In the genomic region with DNA sequence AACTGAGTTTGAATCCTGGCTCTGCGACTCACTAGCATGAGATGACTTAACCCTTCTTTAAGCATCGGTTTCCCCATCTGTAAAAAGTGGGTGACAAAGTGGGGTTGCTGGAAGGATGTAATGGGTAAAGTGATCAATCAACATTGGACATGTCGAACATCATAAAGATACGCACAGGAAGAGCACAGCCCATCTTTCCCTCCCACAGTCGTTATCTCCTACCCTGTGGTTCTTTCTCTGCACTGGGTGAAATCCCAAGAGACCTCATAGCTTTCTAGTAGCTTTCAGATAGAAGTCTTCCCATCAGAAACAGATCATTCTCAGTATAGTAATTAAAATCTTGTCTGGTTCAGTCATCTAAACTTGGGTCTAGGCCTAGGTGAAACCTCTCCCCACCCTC, we compare ENCODE assay signal across 24 cellular contexts.
"Had no signal": no experiment of that assay in that cellular context is flagged by ENCODE, and none has a peak within 500 bp of the region (broad histone marks: within the 10 kb centered on the region; RNA-seq: fewer than 3 reads in every experiment).

No MANE protein-coding gene starts in this region.

- H3K27me3 Mint-ChIP-seq: stimulated activated memory B cell treated with anti-CD40 and anti-IgM and Interleukin-4, amounts not matched to agents 10 μg/mL and 1 μg/mL and 100 μg/mL, for 72 hours; stimulated activated naive CD8-positive, alpha-beta T cell treated with anti-CD3 and anti-CD28 coated beads, Interleukin-15, Interleukin-2, amounts not matched to agents 100 ng/mL and 50 ng/mL, for 24 hours had no signal

- H3K4me1 ChIP-seq: colonic mucosa, vagina had no signal

- H3K4me3 Mint-ChIP-seq: naive thymus-derived CD8-positive, alpha-beta T cell; nephron progenitor cell; stimulated activated memory B cell treated with anti-CD40 and anti-IgM and Interleukin-4, amounts not matched to agents 10 μg/mL and 1 μg/mL and 100 μg/mL, for 72 hours; stimulated activated naive CD8-positive, alpha-beta T cell treated with anti-CD3 and anti-CD28 coated beads, Interleukin-15, Interleukin-2, amounts not matched to agents 100 ng/mL and 50 ng/mL, for 24 hours had no signal

- H3K4me3 ChIP-seq: colonic mucosa, esophagus muscularis mucosa, gastroesophageal sphincter, ovary, psoas muscle, sigmoid colon, spleen, suprapubic skin, transverse colon, vagina had no signal

- H3K9me3 Mint-ChIP-seq: naive thymus-derived CD8-positive, alpha-beta T cell; nephron progenitor cell; stimulated activated memory B cell treated with anti-CD40 and anti-IgM and Interleukin-4, amounts not matched to agents 10 μg/mL and 1 μg/mL and 100 μg/mL, for 72 hours; stimulated activated naive CD8-positive, alpha-beta T cell treated with anti-CD3 and anti-CD28 coated beads, Interleukin-15, Interleukin-2, amounts not matched to agents 100 ng/mL and 50 ng/mL, for 24 hours had no signal

- H3K27ac ChIP-seq: colonic mucosa, esophagus muscularis mucosa, foreskin keratinocyte, gastroesophageal sphincter, ovary, psoas muscle, sigmoid colon, spleen, suprapubic skin, transverse colon, vagina had no signal

- H3K27ac Mint-ChIP-seq: naive thymus-derived CD8-positive, alpha-beta T cell; stimulated activated memory B cell treated with anti-CD40 and anti-IgM and Interleukin-4, amounts not matched to agents 10 μg/mL and 1 μg/mL and 100 μg/mL, for 72 hours; stimulated activated naive CD8-positive, alpha-beta T cell treated with anti-CD3 and anti-CD28 coated beads, Interleukin-15, Interleukin-2, amounts not matched to agents 100 ng/mL and 50 ng/mL, for 24 hours had no signal

- ATAC-seq: foreskin keratinocyte; gastroesophageal sphincter; left lobe of liver; naive thymus-derived CD8-positive, alpha-beta T cell; psoas muscle; right cardiac atrium; stimulated activated memory B cell treated with anti-CD40 and anti-IgM and Interleukin-4, amounts not matched to agents 10 μg/mL and 1 μg/mL and 100 μg/mL, for 72 hours had no signal

- H3K9me3 ChIP-seq: colonic mucosa, esophagus muscularis mucosa, gastroesophageal sphincter, ovary, psoas muscle, sigmoid colon, spleen, suprapubic skin, transverse colon, vagina had no signal

- H3K27me3 ChIP-seq: colonic mucosa, esophagus muscularis mucosa, foreskin keratinocyte, gastroesophageal sphincter, ovary, sigmoid colon, spleen, suprapubic skin, transverse colon, vagina had no signal

- H3K36me3 Mint-ChIP-seq: naive thymus-derived CD8-positive, alpha-beta T cell; stimulated activated memory B cell treated with anti-CD40 and anti-IgM and Interleukin-4, amounts not matched to agents 10 μg/mL and 1 μg/mL and 100 μg/mL, for 72 hours had no signal

- H3K36me3 ChIP-seq: colonic mucosa, esophagus muscularis mucosa, gastroesophageal sphincter, ovary, sigmoid colon, spleen, suprapubic skin, transverse colon, vagina had no signal

- DNase-seq: colonic mucosa; dermis blood vessel endothelial cell; effector memory CD4-positive, alpha-beta T cell; foreskin keratinocyte; glutamatergic neuron; hypothalamus; kidney; naive thymus-derived CD8-positive, alpha-beta T cell; nephron progenitor cell; ovary; posterior cingulate gyrus; psoas muscle; sigmoid colon; spleen; stimulated activated CD4-positive, alpha-beta T cell treated with anti-CD3 and anti-CD28 coated beads, Interleukin-4, amount 100 ng/mL, for 4 hours; transverse colon had no signal
